Comparison of ENCODE assay signal across 1 cellular context in the genomic region with DNA sequence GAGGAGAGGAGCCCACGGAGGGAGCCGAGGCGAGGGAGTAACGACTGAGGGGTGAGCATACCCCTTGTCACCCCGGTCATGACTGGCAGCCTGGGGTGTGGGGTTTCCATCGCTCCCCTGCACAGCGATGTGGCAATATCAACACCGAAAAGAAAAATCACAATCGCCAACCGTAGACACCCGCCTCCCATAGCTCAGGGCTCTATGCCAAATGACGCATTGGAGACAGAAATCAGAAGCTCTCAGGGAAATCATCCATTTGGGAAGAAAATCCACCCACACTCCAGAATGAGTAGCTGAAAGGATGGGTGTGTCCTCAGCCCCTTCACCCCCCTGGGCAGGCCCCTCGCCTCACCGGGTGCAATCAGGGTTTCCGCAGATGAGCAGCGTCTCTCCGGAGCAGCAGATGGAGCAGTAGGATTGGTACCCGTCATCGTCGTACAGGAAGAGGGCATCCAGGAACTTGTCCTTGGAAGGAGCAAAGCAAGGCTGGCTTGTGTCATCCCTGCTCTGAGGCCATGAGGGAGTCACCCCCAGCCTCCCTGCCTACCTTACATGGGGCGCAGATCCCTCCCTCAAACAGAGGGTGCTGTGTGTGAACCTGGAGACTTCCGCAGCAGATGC.
TF ChIP-seq lines count a peak whose summit lies in the region.

No MANE protein-coding gene starts in this region.

TF ChIP-seq in H1, 55 proteins besides CTCF, POLR2A, EP300 and RAD21:
- TF ChIP-seq TEAD4 (IDR thresholded peaks at IDR 0.05; ENCODE audit: low read depth, low read length) (no peak), CHD2 (IDR thresholded peaks at IDR 0.05; ENCODE audit: low read length) (no peak), SP1 (IDR thresholded peaks at IDR 0.05; ENCODE audit: low read depth, low read length) (no peak), SIX5 (IDR thresholded peaks at IDR 0.05; ENCODE audit: low read depth, low read length) (no peak), TCF12 (IDR thresholded peaks at IDR 0.05; ENCODE audit: low read depth, low read length) (no peak), FOSL1 (IDR thresholded peaks at IDR 0.05; ENCODE audit: insufficient read depth, low read depth, low read length) (no peak), RNF2 (IDR thresholded peaks at IDR 0.05; ENCODE audit: borderline replicate concordance, low read depth, low read length, missing control alignments, poor library complexity, severe bottlenecking) (no peak), SAP30 (IDR thresholded peaks at IDR 0.05; ENCODE audit: insufficient read depth, insufficient replicate concordance, low read length) (no peak), ASH2L (IDR thresholded peaks at IDR 0.05; ENCODE audit: low read length) (no peak), CREB1 (IDR thresholded peaks at IDR 0.05) (no peak), EGR1 (IDR thresholded peaks at IDR 0.05; ENCODE audit: borderline replicate concordance, low read depth, low read length) (no peak), RXRA (IDR thresholded peaks at IDR 0.05; ENCODE audit: insufficient read depth, low read depth, low read length) (no peak), POLR2AphosphoS5 (IDR thresholded peaks at IDR 0.05; ENCODE audit: low read depth, low read length) (no peak), GABPA (IDR thresholded peaks at IDR 0.05; ENCODE audit: borderline replicate concordance, insufficient read depth, low read length) (no peak), KDM5A (IDR thresholded peaks at IDR 0.05; ENCODE audit: low read length) (no peak)
- TF ChIP-seq, protein P1, sequence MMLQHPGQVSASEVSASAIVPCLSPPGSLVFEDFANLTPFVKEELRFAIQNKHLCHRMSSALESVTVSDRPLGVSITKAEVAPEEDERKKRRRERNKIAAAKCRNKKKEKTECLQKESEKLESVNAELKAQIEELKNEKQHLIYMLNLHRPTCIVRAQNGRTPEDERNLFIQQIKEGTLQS (IDR thresholded peaks at IDR 0.05; ENCODE audit: insufficient read depth, low read depth, low read length) = no peak
